In genomic region chr13:78786399-78786879, GRCh38 we compare ENCODE assay signal across 13 cellular contexts.
"Had no signal": no experiment of that assay in that cellular context is flagged by ENCODE, and none has a peak within 500 bp of the region (broad histone marks: within the 10 kb centered on the region; RNA-seq: fewer than 3 reads in every experiment).

No MANE protein-coding gene starts in this region.

- H3K27ac ChIP-seq: prostate gland, suprapubic skin had no signal

- H3K9me3 ChIP-seq: prostate gland, suprapubic skin had no signal

- H3K27me3 ChIP-seq: suprapubic skin had no signal

- H3K4me1 ChIP-seq: prostate gland, suprapubic skin had no signal

- DNase-seq: activated CD4-positive, alpha-beta T cell treated with anti-CD3 and anti-CD28 coated beads, Interleukin-2, amount 50 U/mL, for 4 hours; activated gamma-delta T cell; activated naive CD8-positive, alpha-beta T cell treated with anti-CD3 and anti-CD28 coated beads for 36 hours; activated T-cell treated with anti-CD3 and anti-CD28 coated beads, Interleukin-2, amount 50 U/mL, for 24 hours; dermis blood vessel endothelial cell; immature natural killer cell; left cardiac atrium; naive B cell; stimulated activated CD4-positive, alpha-beta T cell treated with anti-CD3 and anti-CD28 coated beads, Interleukin-2, amount 100 ng/mL, for 48 hours; stimulated activated naive CD4-positive, alpha-beta T cell treated with Interleukin-2 at 50 U/mL for 16 hours had no signal

- H3K4me3 ChIP-seq: lung, prostate gland, suprapubic skin had no signal

- H3K36me3 ChIP-seq: prostate gland, suprapubic skin had no signal
